14 cellular contexts compared by ENCODE assay signal in genomic region chr3:9767418-9767817, GRCh38. TPM values are rescaled to one million over a fixed set of nuclear protein-coding genes. Genes with fewer than 3 reads are reported as not detected.
A peak's percentile ranks its signal among the peaks of the same experiment; 100 is the strongest.
DNase-seq lines count a peak whose midpoint lies in the region; ATAC-seq and TF ChIP-seq lines count a peak whose summit lies in the region.
"Had no signal": no experiment of that assay in that cellular context is flagged by ENCODE, and none has a peak within 500 bp of the region (broad histone marks: within the 10 kb centered on the region; RNA-seq: fewer than 3 reads in every experiment).

No MANE protein-coding gene starts in this region.

- TF ChIP-seq POLR2A in heart left ventricle (IDR thresholded peaks at IDR 0.05) (no peak), vagina (IDR thresholded peaks at IDR 0.05) (no peak)

- H3K36me3 Mint-ChIP-seq in dendritic cell treated with granulocyte-macrophage colony-stimulating factor and Interleukin-4, amounts not matched to agents 40 ng/mL and 50 ng/mL, for 4 days (ENCODE audit: low read depth) = peaks cover 69% of the 10 kb centered on the region
- peaks cover 0 to 12% (median 0%) of the 10 kb centered on the region in 5 donors for H3K36me3 Mint-ChIP-seq in naive thymus-derived CD4-positive, alpha-beta T cell

- H3K36me3 ChIP-seq in heart left ventricle (peaks cover 0 to 35% (median 16%) of the 10 kb centered on the region in 9 donors), vagina (no peaks in the 10 kb centered on the region)
- no peaks in the 10 kb centered on the region for H3K36me3 ChIP-seq in naive thymus-derived CD4-positive, alpha-beta T cell (ENCODE audit: control insufficient read depth in 2 of 3, insufficient read depth in 3 of 3, low read length in 3 of 3)

- peaks cover 60% of the 10 kb centered on the region for H3K4me1 Mint-ChIP-seq in dendritic cell treated with granulocyte-macrophage colony-stimulating factor and Interleukin-4, amounts not matched to agents 40 ng/mL and 50 ng/mL, for 4 days (ENCODE audit: low read depth)
- H3K4me1 Mint-ChIP-seq in naive thymus-derived CD4-positive, alpha-beta T cell = peaks cover 13 to 41% (median 24%) of the 10 kb centered on the region in 7 donors

- peaks cover 7% of the 10 kb centered on the region for H3K27me3 Mint-ChIP-seq in dendritic cell treated with granulocyte-macrophage colony-stimulating factor and Interleukin-4, amounts not matched to agents 40 ng/mL and 50 ng/mL, for 4 days
- peaks cover 0 to 3% (median 0%) of the 10 kb centered on the region in 5 donors for H3K27me3 Mint-ChIP-seq in naive thymus-derived CD4-positive, alpha-beta T cell

- whole genome bisulfite sequencing in heart left ventricle, 4 donors = 45 to 71% (median 66%) methylated on average over 7 of the region's 7 CpGs

- H3K4me3 ChIP-seq in heart left ventricle (peak overlapping the region in 3 of 12 donors; percentile 82 to 96 (median 87)), vagina (no peak overlapping the region)
- no peak overlapping the region for H3K4me3 ChIP-seq in naive thymus-derived CD4-positive, alpha-beta T cell (ENCODE audit: low read length)
- H3K4me3 ChIP-seq: smooth muscle cell had no signal

- H3K27ac ChIP-seq in heart left ventricle (peak overlapping the region; percentile 26 to 90 (median 53)), vagina (peak overlapping the region; percentile 96)
- no peak overlapping the region for H3K27ac ChIP-seq in naive thymus-derived CD4-positive, alpha-beta T cell (ENCODE audit: low read depth, low read length)
- H3K27ac ChIP-seq: epithelial cell of prostate had no signal

- H3K4me1 ChIP-seq in heart left ventricle (peaks cover 0 to 46% (median 31%) of the 10 kb centered on the region in 12 donors), vagina (peaks cover 38% of the 10 kb centered on the region)
- H3K4me1 ChIP-seq in naive thymus-derived CD4-positive, alpha-beta T cell (ENCODE audit: control insufficient read depth in 2 of 2, insufficient read depth in 2 of 2, low read length in 2 of 2) = peaks cover 8 to 13% of the 10 kb centered on the region in 2 donors

- H3K27ac Mint-ChIP-seq in dendritic cell treated with granulocyte-macrophage colony-stimulating factor and Interleukin-4, amounts not matched to agents 40 ng/mL and 50 ng/mL, for 4 days = peak overlapping the region; percentile 63
- H3K27ac Mint-ChIP-seq in naive thymus-derived CD4-positive, alpha-beta T cell = peak overlapping the region in 4 of 9 donors; percentile 1 to 57 (median 22)

- CTCF ChIA-PET in naive thymus-derived CD4-positive, alpha-beta T cell (lab: Charles Lee) = no interaction called here

- no peaks in the 10 kb centered on the region for H3K9me3 Mint-ChIP-seq in dendritic cell treated with granulocyte-macrophage colony-stimulating factor and Interleukin-4, amounts not matched to agents 40 ng/mL and 50 ng/mL, for 4 days
- H3K9me3 Mint-ChIP-seq in naive thymus-derived CD4-positive, alpha-beta T cell = no peaks in the 10 kb centered on the region

- no peak for TF ChIP-seq CTCF in heart left ventricle (IDR thresholded peaks at IDR 0.05)
- no peak for TF ChIP-seq CTCF in vagina (IDR thresholded peaks at IDR 0.05)

- POLR2A ChIA-PET in naive thymus-derived CD4-positive, alpha-beta T cell (lab: Charles Lee) = interaction anchor here (0.7 kb wide), 2 partner anchors 16 to 34 kb away, joined by 3 read pairs; no protein-coding TSS in a partner anchor

- DNase-seq in heart left ventricle = peak in 3 of 5 donors; percentile 36 to 53 (median 50)
- DNase-seq in cardiac septum (ENCODE audit: low spot score) = no peak
- DNase-seq in naive thymus-derived CD4-positive, alpha-beta T cell = no peak
- DNase-seq in vagina (ENCODE audit: extremely low spot score in 2 of 2) = no peak
- DNase-seq in LoVo (ENCODE audit: low spot score) = no peak
- no peak for DNase-seq in SHP77 (lab: John Stamatoyannopoulos, UW)
- DNase-seq: H7; NCI-H2081 treated with DMSO at 0.1 percent for 48 hours; NCI-H526; stimulated activated naive CD4-positive, alpha-beta T cell had no signal

- peak overlapping the region; percentile 83 for H3K4me3 Mint-ChIP-seq in dendritic cell treated with granulocyte-macrophage colony-stimulating factor and Interleukin-4, amounts not matched to agents 40 ng/mL and 50 ng/mL, for 4 days
- peak overlapping the region in 1 of 10 donors; percentile 17 for H3K4me3 Mint-ChIP-seq in naive thymus-derived CD4-positive, alpha-beta T cell

- intact Hi-C loops in heart left ventricle (cut with DNase I) = no loop called here
- intact Hi-C loops in cardiac septum (cut with DNase I) = no loop called here
- intact Hi-C loops in dendritic cell treated with granulocyte-macrophage colony-stimulating factor and Interleukin-4, amounts not matched to agents 40 ng/mL and 50 ng/mL, for 4 days (cut with micrococcal nuclease) = no loop called here
- intact Hi-C loops in naive thymus-derived CD4-positive, alpha-beta T cell (cut with micrococcal nuclease) = no loop called here
- intact Hi-C loops in vagina (cut with DNase I) = no loop called here

- no peaks in the 10 kb centered on the region for H3K27me3 ChIP-seq in heart left ventricle
- H3K27me3 ChIP-seq in naive thymus-derived CD4-positive, alpha-beta T cell (ENCODE audit: control insufficient read depth in 2 of 2, insufficient read depth in 2 of 2, low read length in 2 of 2) = no peaks in the 10 kb centered on the region
- H3K27me3 ChIP-seq in vagina = no peaks in the 10 kb centered on the region

- H3K9me3 ChIP-seq in heart left ventricle = no peaks in the 10 kb centered on the region
- no peaks in the 10 kb centered on the region for H3K9me3 ChIP-seq in naive thymus-derived CD4-positive, alpha-beta T cell (ENCODE audit: control insufficient read depth in 2 of 3, low read length in 3 of 3)
- no peaks in the 10 kb centered on the region for H3K9me3 ChIP-seq in vagina

- ATAC-seq in heart left ventricle (peak in 3 of 4 donors; percentile 5 to 54 (median 46)), HG02759 (IDR thresholded peaks at IDR 0.05; ENCODE audit: unreplicated experiment) (no peak)
- ATAC-seq in naive thymus-derived CD4-positive, alpha-beta T cell = peak; percentile 70

RNA-seq across cellular contexts. Expression of gene CAMK1, which starts 2.3 kb away (rescaled TPM):
- total RNA-seq in heart left ventricle (10 to 100 TPM in 7 of 9 donors, 1 to 10 TPM in 2; 9.7 to 26.3 (median 14.7) TPM), cardiac septum (10.0 TPM), vagina (42.5 TPM)
- polyA plus RNA-seq in heart left ventricle = 10 to 100 TPM; 13.8 to 17.5 TPM
- total RNA-seq in naive thymus-derived CD4-positive, alpha-beta T cell = 10 to 100 TPM in 2 of 5 experiments, 1 to 10 TPM in 3; 2.1 to 36.3 (median 2.5) TPM
- polyA plus RNA-seq in naive thymus-derived CD4-positive, alpha-beta T cell = 1 to 10 TPM in 1 of 2 donors, under 1 TPM in 1; 0.85 to 2.1 TPM

RNA-seq across cellular contexts. Expression of gene OGG1, which starts 17.7 kb away (rescaled TPM):
- total RNA-seq in heart left ventricle (10 to 100 TPM in 2 of 9 donors, 1 to 10 TPM in 7; 6.2 to 14.8 (median 8.3) TPM), cardiac septum (9.6 TPM), vagina (51.6 TPM)
- polyA plus RNA-seq in heart left ventricle = 10 to 100 TPM in 1 of 2 donors, 1 to 10 TPM in 1; 9.8 to 12.2 TPM
- 10 to 100 TPM; 18.8 to 42.9 (median 31.6) TPM for total RNA-seq in naive thymus-derived CD4-positive, alpha-beta T cell
- polyA plus RNA-seq in naive thymus-derived CD4-positive, alpha-beta T cell = 10 to 100 TPM; 18.4 to 26.8 TPM

RNA-seq across cellular contexts. Expression of gene TADA3, which starts 24.9 kb away (rescaled TPM):
- total RNA-seq in heart left ventricle (10 to 100 TPM; 32.8 to 61.5 (median 45.9) TPM), cardiac septum (50.1 TPM), vagina (58.9 TPM)
- polyA plus RNA-seq in heart left ventricle = 10 to 100 TPM; 37.2 to 53.3 TPM
- total RNA-seq in naive thymus-derived CD4-positive, alpha-beta T cell = 10 to 100 TPM; 31.6 to 67.4 (median 36.8) TPM
- polyA plus RNA-seq in naive thymus-derived CD4-positive, alpha-beta T cell = 10 to 100 TPM; 44.3 to 69.5 TPM

RNA-seq across cellular contexts. Expression of gene ARPC4, which starts 25.5 kb away (rescaled TPM):
- 100 to 1,000 TPM in 1 of 9 donors, 10 to 100 TPM in 8; 48.8 to 147 (median 79.7) TPM for total RNA-seq in heart left ventricle
- polyA plus RNA-seq in heart left ventricle = 100 to 1,000 TPM in 1 of 2 donors, 10 to 100 TPM in 1; 30.0 to 151 TPM
- 79.8 TPM for total RNA-seq in cardiac septum
- total RNA-seq in naive thymus-derived CD4-positive, alpha-beta T cell = 100 to 1,000 TPM; 128 to 273 (median 129) TPM
- 100 to 1,000 TPM; 205 to 212 TPM for polyA plus RNA-seq in naive thymus-derived CD4-positive, alpha-beta T cell
- 124 TPM for total RNA-seq in vagina

RNA-seq across cellular contexts. Expression of gene BRPF1, which starts 35.9 kb away (rescaled TPM):
- total RNA-seq in heart left ventricle (10 to 100 TPM in 6 of 9 donors, 1 to 10 TPM in 3; 9.0 to 17.8 (median 10.6) TPM), cardiac septum (10.6 TPM), vagina (16.9 TPM)
- polyA plus RNA-seq in heart left ventricle = 10 to 100 TPM in 1 of 2 donors, 1 to 10 TPM in 1; 5.5 to 12.0 TPM
- 10 to 100 TPM; 32.0 to 42.4 (median 39.5) TPM for total RNA-seq in naive thymus-derived CD4-positive, alpha-beta T cell
- 10 to 100 TPM in 1 of 2 donors, 1 to 10 TPM in 1; 9.2 to 24.6 TPM for polyA plus RNA-seq in naive thymus-derived CD4-positive, alpha-beta T cell

Comparison
In these comparisons a context has a peak if more than half of its experiments do, and no peak if none do; other contexts are left out.
1. DNase-seq: peak in heart left ventricle (3 of 5); none in cardiac septum (single experiment), naive thymus-derived CD4-positive, alpha-beta T cell (0 of 9), vagina (0 of 2), LoVo (single experiment) and SHP77 (0 of 2).